ENCODE assay signal across 16 cellular contexts in the genomic region with DNA sequence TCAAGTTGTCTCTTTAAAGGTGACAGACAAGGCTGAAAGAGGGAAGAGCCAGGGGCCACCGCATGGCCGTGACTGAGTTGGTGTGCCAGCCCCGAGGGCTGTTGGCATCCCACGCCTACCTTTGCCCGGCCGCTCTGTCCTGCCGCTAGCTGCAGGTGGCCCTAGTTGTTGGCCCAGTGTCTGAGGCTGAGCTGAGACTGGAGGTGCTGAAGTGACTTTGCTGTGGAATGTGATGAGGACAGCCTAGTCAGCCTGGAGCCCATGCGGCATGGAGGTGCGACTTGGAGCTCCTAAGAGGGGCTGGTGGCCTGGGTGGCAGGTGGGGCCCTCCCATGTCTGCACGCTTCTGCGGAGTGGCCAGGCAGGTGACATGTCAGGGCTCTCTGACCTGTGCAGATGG.
"Had no signal": no experiment of that assay in that cellular context is flagged by ENCODE, and none has a peak within 500 bp of the region (broad histone marks: within the 10 kb centered on the region; RNA-seq: fewer than 3 reads in every experiment).

No MANE protein-coding gene starts in this region.

- H3K4me3 ChIP-seq: ascending aorta, gastrocnemius medialis, SJSA1, suprapubic skin had no signal

- H3K27ac Mint-ChIP-seq: activated T-cell treated with anti-CD3 and anti-CD28 coated beads, Interleukin-2, amount 50 U/mL, for 72 hours; endodermal cell had no signal

- H3K27ac ChIP-seq: ascending aorta, parathyroid adenoma, SJSA1, suprapubic skin had no signal

- H3K9me3 Mint-ChIP-seq: activated T-cell treated with anti-CD3 and anti-CD28 coated beads, Interleukin-2, amount 50 U/mL, for 72 hours; endodermal cell; naive B cell had no signal

- H3K36me3 ChIP-seq: SJSA1 had no signal

- H3K9me3 ChIP-seq: ascending aorta, gastrocnemius medialis, SJSA1, suprapubic skin had no signal

- H3K27me3 ChIP-seq: ascending aorta, gastrocnemius medialis, SJSA1, suprapubic skin had no signal

- H3K27me3 Mint-ChIP-seq: naive B cell had no signal

- DNase-seq: activated CD4-positive, alpha-beta T cell treated with anti-CD3 and anti-CD28 coated beads, Interleukin-2, amount 50 U/mL, for 48 hours; activated CD4-positive, CD25-positive, alpha-beta regulatory T cell treated with anti-CD3 and anti-CD28 coated beads, Interleukin-2, amount 50 U/mL, for 72 hours; activated gamma-delta T cell treated with Interleukin-2 at 50 U/mL for 16 hours; activated T-cell treated with anti-CD3 and anti-CD28 coated beads, Interleukin-2, amount 50 U/mL, for 72 hours; endodermal cell; erythroblast; gastrocnemius medialis; left cardiac atrium; naive B cell; stimulated activated CD4-positive, alpha-beta T cell treated with anti-CD3 and anti-CD28 coated beads, Interleukin-2, amount 100 ng/mL, for 48 hours; stimulated activated naive CD8-positive, alpha-beta T cell treated with anti-CD3 and anti-CD28 coated beads, Interleukin-15, Interleukin-2, amounts not matched to agents 100 U/mL and 50 U/mL, for 24 hours; trophoblast cell had no signal

- H3K4me3 Mint-ChIP-seq: activated T-cell treated with anti-CD3 and anti-CD28 coated beads, Interleukin-2, amount 50 U/mL, for 72 hours; endodermal cell had no signal

- H2AFZ ChIP-seq: parathyroid adenoma had no signal

- H3K9ac ChIP-seq: parathyroid adenoma had no signal
